1 cellular context compared by ENCODE assay signal in genomic region chr6:37048851-37049734, GRCh38.
TF ChIP-seq lines count a peak whose summit lies in the region.

No MANE protein-coding gene starts in this region.

TF ChIP-seq in GM23338, 12 proteins besides CTCF, POLR2A, EP300 and RAD21 (continued from another document):
- TF ChIP-seq, protein P1, sequence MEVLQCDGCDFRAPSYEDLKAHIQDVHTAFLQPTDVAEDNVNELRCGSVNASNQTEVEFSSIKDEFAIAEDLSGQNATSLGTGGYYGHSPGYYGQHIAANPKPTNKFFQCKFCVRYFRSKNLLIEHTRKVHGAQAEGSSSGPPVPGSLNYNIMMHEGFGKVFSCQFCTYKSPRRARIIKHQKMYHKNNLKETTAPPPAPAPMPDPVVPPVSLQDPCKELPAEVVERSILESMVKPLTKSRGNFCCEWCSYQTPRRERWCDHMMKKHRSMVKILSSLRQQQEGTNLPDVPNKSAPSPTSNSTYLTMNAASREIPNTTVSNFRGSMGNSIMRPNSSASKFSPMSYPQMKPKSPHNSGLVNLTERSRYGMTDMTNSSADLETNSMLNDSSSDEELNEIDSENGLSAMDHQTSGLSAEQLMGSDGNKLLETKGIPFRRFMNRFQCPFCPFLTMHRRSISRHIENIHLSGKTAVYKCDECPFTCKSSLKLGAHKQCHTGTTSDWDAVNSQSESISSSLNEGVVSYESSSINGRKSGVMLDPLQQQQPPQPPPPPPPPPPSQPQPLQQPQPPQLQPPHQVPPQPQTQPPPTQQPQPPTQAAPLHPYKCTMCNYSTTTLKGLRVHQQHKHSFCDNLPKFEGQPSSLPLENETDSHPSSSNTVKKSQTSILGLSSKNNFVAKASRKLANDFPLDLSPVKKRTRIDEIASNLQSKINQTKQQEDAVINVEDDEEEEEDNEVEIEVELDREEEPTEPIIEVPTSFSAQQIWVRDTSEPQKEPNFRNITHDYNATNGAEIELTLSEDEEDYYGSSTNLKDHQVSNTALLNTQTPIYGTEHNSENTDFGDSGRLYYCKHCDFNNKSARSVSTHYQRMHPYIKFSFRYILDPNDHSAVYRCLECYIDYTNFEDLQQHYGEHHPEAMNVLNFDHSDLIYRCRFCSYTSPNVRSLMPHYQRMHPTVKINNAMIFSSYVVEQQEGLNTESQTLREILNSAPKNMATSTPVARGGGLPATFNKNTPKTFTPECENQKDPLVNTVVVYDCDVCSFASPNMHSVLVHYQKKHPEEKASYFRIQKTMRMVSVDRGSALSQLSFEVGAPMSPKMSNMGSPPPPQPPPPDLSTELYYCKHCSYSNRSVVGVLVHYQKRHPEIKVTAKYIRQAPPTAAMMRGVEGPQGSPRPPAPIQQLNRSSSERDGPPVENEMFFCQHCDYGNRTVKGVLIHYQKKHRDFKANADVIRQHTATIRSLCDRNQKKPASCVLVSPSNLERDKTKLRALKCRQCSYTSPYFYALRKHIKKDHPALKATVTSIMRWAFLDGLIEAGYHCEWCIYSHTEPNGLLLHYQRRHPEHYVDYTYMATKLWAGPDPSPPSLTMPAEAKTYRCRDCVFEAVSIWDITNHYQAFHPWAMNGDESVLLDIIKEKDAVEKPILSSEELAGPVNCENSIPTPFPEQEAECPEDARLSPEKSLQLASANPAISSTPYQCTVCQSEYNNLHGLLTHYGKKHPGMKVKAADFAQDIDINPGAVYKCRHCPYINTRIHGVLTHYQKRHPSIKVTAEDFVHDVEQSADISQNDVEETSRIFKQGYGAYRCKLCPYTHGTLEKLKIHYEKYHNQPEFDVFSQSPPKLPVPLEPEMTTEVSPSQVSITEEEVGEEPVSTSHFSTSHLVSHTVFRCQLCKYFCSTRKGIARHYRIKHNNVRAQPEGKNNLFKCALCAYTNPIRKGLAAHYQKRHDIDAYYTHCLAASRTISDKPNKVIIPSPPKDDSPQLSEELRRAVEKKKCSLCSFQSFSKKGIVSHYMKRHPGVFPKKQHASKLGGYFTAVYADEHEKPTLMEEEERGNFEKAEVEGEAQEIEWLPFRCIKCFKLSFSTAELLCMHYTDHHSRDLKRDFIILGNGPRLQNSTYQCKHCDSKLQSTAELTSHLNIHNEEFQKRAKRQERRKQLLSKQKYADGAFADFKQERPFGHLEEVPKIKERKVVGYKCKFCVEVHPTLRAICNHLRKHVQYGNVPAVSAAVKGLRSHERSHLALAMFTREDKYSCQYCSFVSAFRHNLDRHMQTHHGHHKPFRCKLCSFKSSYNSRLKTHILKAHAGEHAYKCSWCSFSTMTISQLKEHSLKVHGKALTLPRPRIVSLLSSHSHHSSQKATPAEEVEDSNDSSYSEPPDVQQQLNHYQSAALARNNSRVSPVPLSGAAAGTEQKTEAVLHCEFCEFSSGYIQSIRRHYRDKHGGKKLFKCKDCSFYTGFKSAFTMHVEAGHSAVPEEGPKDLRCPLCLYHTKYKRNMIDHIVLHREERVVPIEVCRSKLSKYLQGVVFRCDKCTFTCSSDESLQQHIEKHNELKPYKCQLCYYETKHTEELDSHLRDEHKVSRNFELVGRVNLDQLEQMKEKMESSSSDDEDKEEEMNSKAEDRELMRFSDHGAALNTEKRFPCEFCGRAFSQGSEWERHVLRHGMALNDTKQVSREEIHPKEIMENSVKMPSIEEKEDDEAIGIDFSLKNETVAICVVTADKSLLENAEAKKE (CRISPR knock-in tag; IDR thresholded peaks at IDR 0.05), result no peak
- no peak for TF ChIP-seq CREB1 (CRISPR knock-in tag; IDR thresholded peaks at IDR 0.05; ENCODE audit: low read depth)
- no peak for TF ChIP-seq NANOG (IDR thresholded peaks at IDR 0.05; ENCODE audit: borderline replicate concordance)
- TF ChIP-seq EZH2phosphoT487 (IDR thresholded peaks at IDR 0.05; ENCODE audit: unreplicated experiment), result no peak
- no peak for TF ChIP-seq REST (IDR thresholded peaks at IDR 0.05; ENCODE audit: unreplicated experiment)
- no peak for TF ChIP-seq STAT1 (IDR thresholded peaks at IDR 0.05; ENCODE audit: unreplicated experiment)
- TF ChIP-seq POLR2AphosphoS5 (IDR thresholded peaks at IDR 0.05; ENCODE audit: low read depth), result no peak
TF ChIP-seq in GM23338: peak in this region for 0.
